ENCODE assay signal across 20 cellular contexts in genomic region chr1:6888870-6889269, GRCh38.
DNase-seq lines count a peak whose midpoint lies in the region; ATAC-seq, FAIRE-seq and TF ChIP-seq lines count a peak whose summit lies in the region.
"Had no signal": no experiment of that assay in that cellular context is flagged by ENCODE, and none has a peak within 500 bp of the region (broad histone marks: within the 10 kb centered on the region; RNA-seq: fewer than 3 reads in every experiment).

No MANE protein-coding gene starts in this region.

- H3K36me3 ChIP-seq in GM06990 (ENCODE audit: control insufficient read depth, insufficient read depth, low read length), result no peaks in the 10 kb centered on the region; the same call in 1 of the 2 replicates
- H3K36me3 ChIP-seq in OCI-LY3 (replicated peaks; ENCODE audit: low read depth, low read length), result no peaks in the 10 kb centered on the region
- H3K36me3 ChIP-seq: BE2C, HAP-1 had no signal

- H3K4me1 ChIP-seq in OCI-LY3 (ENCODE audit: low read length), result peaks cover 39% of the 10 kb centered on the region
- H3K4me1 ChIP-seq: BE2C; BLaER1 treated with 17β-estradiol and CSF1 and Interleukin-3, amounts not matched to agents 10 nM and 100 nM had no signal

- H3K4me3 ChIP-seq in GM06990 (replicated peaks; ENCODE audit: low read depth, low read length), result no peak overlapping the region
- no peak overlapping the region for H3K4me3 ChIP-seq in OCI-LY3 (ENCODE audit: low read length)
- H3K4me3 ChIP-seq: A549; BLaER1 treated with 17β-estradiol and CSF1 and Interleukin-3, amounts not matched to agents 10 nM and 100 nM; HAP-1 had no signal

- H3K27me3 ChIP-seq in GM06990 (replicated peaks; ENCODE audit: control insufficient read depth, insufficient read depth, low read length) (no peaks in the 10 kb centered on the region), OCI-LY3 (ENCODE audit: low read depth, low read length) (no peaks in the 10 kb centered on the region)
- H3K27me3 ChIP-seq: BE2C; BLaER1 treated with 17β-estradiol and CSF1 and Interleukin-3, amounts not matched to agents 10 nM and 100 nM had no signal

- peak; percentile 15 for DNase-seq in GM06990 (ENCODE audit: extremely low read depth, insufficient read length)
- DNase-seq in GM18507 (ENCODE audit: extremely low spot score, insufficient read length, low read depth), result no peak
- no peak for DNase-seq in activated naive CD4-positive, alpha-beta T cell treated with Interleukin-2 at 50 U/mL for 16 hours
- DNase-seq: 8988T; ACHN; AML-193; BE2C; CD4-positive, alpha-beta T cell; CD8-positive, alpha-beta memory T cell; DMS53; DMS79 treated with DMSO at 0.1 percent for 48 hours; GF-D8; GOT3 had no signal

- H3K4me2 ChIP-seq in OCI-LY3 (ENCODE audit: low read length), result peak overlapping the region; percentile 23
- H3K4me2 ChIP-seq: A549; BLaER1 treated with 17β-estradiol and CSF1 and Interleukin-3, amounts not matched to agents 10 nM and 100 nM had no signal

- TF ChIP-seq CTCF in GM06990 (IDR thresholded peaks at IDR 0.05; ENCODE audit: insufficient read depth, low read length, poor library complexity, severe bottlenecking) (no peak), OCI-LY3 (IDR thresholded peaks at IDR 0.05; ENCODE audit: low read depth, low read length) (no peak)

- H4K20me1 ChIP-seq in OCI-LY3 (ENCODE audit: insufficient read depth, low read length), result 0 out of 2 replicates have a peak, but pooled peaks cover 6% of the 10 kb centered on the region

- H3K27ac ChIP-seq in OCI-LY3 (ENCODE audit: low read length), result no peak overlapping the region
- H3K27ac ChIP-seq: A549; BLaER1 treated with 17β-estradiol and CSF1 and Interleukin-3, amounts not matched to agents 10 nM and 100 nM had no signal

- H3K79me2 ChIP-seq in OCI-LY3 (ENCODE audit: low read length), result no peaks in the 10 kb centered on the region

- H3K9me3 ChIP-seq in OCI-LY3 (ENCODE audit: insufficient read depth, low read length), result no peaks in the 10 kb centered on the region
- H3K9me3 ChIP-seq: A549; BE2C; BLaER1 treated with 17β-estradiol and CSF1 and Interleukin-3, amounts not matched to agents 10 nM and 100 nM; HAP-1 had no signal

- no peak overlapping the region for H3K9ac ChIP-seq in OCI-LY3 (ENCODE audit: low read length)
- H3K9ac ChIP-seq: BLaER1 treated with 17β-estradiol and CSF1 and Interleukin-3, amounts not matched to agents 10 nM and 100 nM had no signal

- ATAC-seq in esophagus mucosa (no peak), HG02678 (IDR thresholded peaks at IDR 0.05; ENCODE audit: unreplicated experiment) (no peak)
- ATAC-seq: A549 had no signal

- H2AFZ ChIP-seq in OCI-LY3 (ENCODE audit: low read depth, low read length), result no peak overlapping the region

- FAIRE-seq in GM18507 (lab: Jason Lieb, UNC), result peak; percentile 74
- FAIRE-seq: A549, H54 had no signal
